28 cellular contexts compared by ENCODE assay signal in the genomic region with DNA sequence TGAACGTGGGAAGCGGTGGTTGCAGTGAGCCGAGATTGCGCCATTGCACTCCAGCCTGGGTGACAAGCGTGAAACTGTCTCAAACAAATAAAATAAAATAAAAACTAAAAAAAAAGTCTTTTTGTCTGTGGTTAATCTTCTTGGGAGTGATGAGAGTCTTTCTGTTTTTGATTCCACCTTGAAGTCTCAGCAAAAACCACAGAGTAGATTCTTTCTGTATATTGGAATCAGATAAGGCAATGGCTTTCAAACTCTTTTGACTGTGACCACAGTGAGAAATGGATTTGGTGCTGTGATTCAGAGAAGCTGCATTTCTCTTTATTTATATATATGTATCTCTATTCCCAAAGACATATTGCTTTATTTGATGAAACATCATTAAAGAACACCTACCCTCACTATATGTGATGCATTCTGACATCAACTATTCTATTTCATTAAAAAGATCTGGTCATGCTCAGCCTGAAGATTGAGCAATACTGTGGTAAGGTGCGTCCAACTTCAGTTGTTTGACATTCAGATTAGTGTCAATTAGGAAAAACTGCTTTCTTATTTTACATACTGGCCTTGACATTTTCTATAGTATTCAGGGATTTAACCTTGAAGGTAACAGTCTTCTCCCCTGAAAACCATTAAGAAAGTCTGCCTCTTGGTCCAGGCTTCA. TPM values are rescaled to one million over a fixed set of nuclear protein-coding genes. Genes with fewer than 3 reads are reported as not detected.
"Had no signal": no experiment of that assay in that cellular context is flagged by ENCODE, and none has a peak within 500 bp of the region (broad histone marks: within the 10 kb centered on the region; RNA-seq: fewer than 3 reads in every experiment).

No MANE protein-coding gene starts in this region.

- H3K4me3 Mint-ChIP-seq: activated CD4-positive, alpha-beta memory T cell treated with anti-CD3 and anti-CD28 coated beads, Interleukin-2, amount 10 ng/mL, durations not matched to agents 7 days and 5 days; activated CD4-positive, alpha-beta T cell treated with anti-CD3 and anti-CD28 coated beads, Interleukin-2, amount 10 ng/mL, durations not matched to agents 24 days and 14 days; activated naive CD4-positive, alpha-beta T cell treated with anti-CD3 and anti-CD28 coated beads for 36 hours; activated naive CD8-positive, alpha-beta T cell treated with anti-CD3 and anti-CD28 coated beads for 36 hours; brain; effector memory CD8-positive, alpha-beta T cell; natural killer cell treated with Interleukin-12 subunit alpha and Interleukin-12 subunit beta and Interleukin-15 and Interleukin-18, amount 100 ng/mL, for 72 hours had no signal

- H3K27me3 ChIP-seq: adrenal gland, ascending aorta, cardiac muscle cell, gastrocnemius medialis, spleen, testis, transverse colon had no signal

- DNase-seq: activated CD4-positive, alpha-beta memory T cell treated with anti-CD3 and anti-CD28 coated beads, Interleukin-2, amount 10 ng/mL, durations not matched to agents 7 days and 5 days; activated CD4-positive, alpha-beta T cell treated with anti-CD3 and anti-CD28 coated beads, Interleukin-2, amount 10 ng/mL, durations not matched to agents 24 days and 14 days; activated CD8-positive, alpha-beta memory T cell treated with anti-CD3 and anti-CD28 coated beads, Interleukin-2, amount 50 U/mL, for 48 hours; activated effector memory CD4-positive, alpha-beta T cell treated with anti-CD3 and anti-CD28 coated beads, Interleukin-2, amount 50 U/mL, for 16 hours; activated naive CD4-positive, alpha-beta T cell treated with anti-CD3 and anti-CD28 coated beads for 36 hours; activated naive CD8-positive, alpha-beta T cell treated with anti-CD3 and anti-CD28 coated beads for 36 hours; adrenal gland; cortex of kidney; effector memory CD8-positive, alpha-beta T cell; erythroblast; gastrocnemius medialis; glutamatergic neuron; left ventricle myocardium inferior; mesendoderm; posterior cingulate gyrus; right cardiac atrium; spleen; stimulated activated CD4-positive, alpha-beta T cell treated with anti-CD3 and anti-CD28 coated beads, Interleukin-4, amount 100 ng/mL, for 1 hour; stimulated activated naive CD8-positive, alpha-beta T cell treated with anti-CD3 and anti-CD28 coated beads, Interleukin-15, Interleukin-2, amounts not matched to agents 100 U/mL and 50 U/mL, for 24 hours; T-helper 9 cell; testis; transverse colon; WERI-Rb-1 had no signal

- H3K27ac Mint-ChIP-seq: activated CD4-positive, alpha-beta memory T cell treated with anti-CD3 and anti-CD28 coated beads, Interleukin-2, amount 10 ng/mL, durations not matched to agents 7 days and 5 days; activated CD4-positive, alpha-beta T cell treated with anti-CD3 and anti-CD28 coated beads, Interleukin-2, amount 10 ng/mL, durations not matched to agents 24 days and 14 days; activated naive CD4-positive, alpha-beta T cell treated with anti-CD3 and anti-CD28 coated beads for 36 hours; activated naive CD8-positive, alpha-beta T cell treated with anti-CD3 and anti-CD28 coated beads for 36 hours; brain; effector memory CD8-positive, alpha-beta T cell; natural killer cell treated with Interleukin-12 subunit alpha and Interleukin-12 subunit beta and Interleukin-15 and Interleukin-18, amount 100 ng/mL, for 72 hours had no signal

- H3K9me3 ChIP-seq: adrenal gland, ascending aorta, gastrocnemius medialis, left ventricle myocardium inferior, testis, transverse colon had no signal

- H3K36me3 Mint-ChIP-seq: activated naive CD8-positive, alpha-beta T cell treated with anti-CD3 and anti-CD28 coated beads for 36 hours; brain; natural killer cell treated with Interleukin-12 subunit alpha and Interleukin-12 subunit beta and Interleukin-15 and Interleukin-18, amount 100 ng/mL, for 72 hours had no signal

- H3K4me1 ChIP-seq: adrenal gland, ascending aorta, gastrocnemius medialis, left ventricle myocardium inferior, spleen, testis, transverse colon had no signal

- H3K9me3 Mint-ChIP-seq: activated naive CD4-positive, alpha-beta T cell treated with anti-CD3 and anti-CD28 coated beads for 36 hours; effector memory CD8-positive, alpha-beta T cell; natural killer cell treated with Interleukin-12 subunit alpha and Interleukin-12 subunit beta and Interleukin-15 and Interleukin-18, amount 100 ng/mL, for 72 hours had no signal

- H3K36me3 ChIP-seq: adrenal gland, ascending aorta, cardiac muscle cell, gastrocnemius medialis, left ventricle myocardium inferior, spleen, transverse colon, WERI-Rb-1 had no signal

- ATAC-seq: effector memory CD8-positive, alpha-beta T cell; gastrocnemius medialis; natural killer cell treated with Interleukin-12 subunit alpha and Interleukin-12 subunit beta and Interleukin-15 and Interleukin-18, amount 100 ng/mL, for 72 hours; right cardiac atrium; stimulated activated naive CD8-positive, alpha-beta T cell treated with anti-CD3 and anti-CD28 coated beads, Interleukin-15, Interleukin-2, amounts not matched to agents 100 U/mL and 50 U/mL, for 24 hours had no signal

- H3K4me3 ChIP-seq: adrenal gland, ascending aorta, cardiac muscle cell, gastrocnemius medialis, left ventricle myocardium inferior, lung, spleen, testis, transverse colon had no signal

- H3K4me1 Mint-ChIP-seq: activated naive CD8-positive, alpha-beta T cell treated with anti-CD3 and anti-CD28 coated beads for 36 hours; brain had no signal

- H3K27ac ChIP-seq: adrenal gland, ascending aorta, cardiac muscle cell, gastrocnemius medialis, left ventricle myocardium inferior, spleen, testis, transverse colon, WERI-Rb-1 had no signal

- H3K27me3 Mint-ChIP-seq: brain had no signal

RNA-seq across cellular contexts. Expression of a gene that starts 15.6 kb away (rescaled TPM):
- total RNA-seq: activated naive CD4-positive, alpha-beta T cell treated with anti-CD3 and anti-CD28 coated beads for 36 hours; activated naive CD8-positive, alpha-beta T cell treated with anti-CD3 and anti-CD28 coated beads for 36 hours; ascending aorta; gastrocnemius medialis; right cardiac atrium; transverse colon had no signal
- polyA plus RNA-seq: cardiac muscle cell, right cardiac atrium had no signal
